ENCODE assay signal across 17 cellular contexts in the genomic region with DNA sequence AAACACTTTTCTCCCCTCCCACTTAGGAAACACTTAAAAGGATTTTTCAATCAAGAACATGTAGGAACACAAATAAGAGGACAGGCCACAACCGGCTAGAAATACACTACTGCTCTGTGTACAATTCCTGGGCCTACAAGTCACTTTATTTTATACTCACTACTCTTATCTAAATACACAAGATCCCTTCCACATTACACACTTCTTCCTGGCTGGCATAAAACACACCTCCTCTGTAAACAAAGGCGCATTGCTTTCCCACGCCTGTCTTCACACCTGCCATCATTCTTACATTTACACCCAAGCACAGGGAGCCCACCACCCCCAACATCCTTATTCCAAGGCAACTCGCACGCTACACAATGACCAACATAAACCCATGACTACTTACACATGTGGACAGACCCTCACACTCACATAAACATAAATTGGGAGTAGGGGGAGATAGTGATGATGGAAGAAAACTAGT. TPM values are rescaled to one million over a fixed set of nuclear protein-coding genes. Genes with fewer than 3 reads are reported as not detected.
DNase-seq lines count a peak whose midpoint lies in the region; ATAC-seq, FAIRE-seq and TF ChIP-seq lines count a peak whose summit lies in the region.
"Had no signal": no experiment of that assay in that cellular context is flagged by ENCODE, and none has a peak within 500 bp of the region (broad histone marks: within the 10 kb centered on the region; RNA-seq: fewer than 3 reads in every experiment).

No MANE protein-coding gene starts in this region.

- H2AFZ ChIP-seq in HepG2 (ENCODE audit: low read length) = no peak overlapping the region

- in situ Hi-C loops in HepG2 (cut with HindIII; ENCODE audit: extremely low pct_ligation_motif_present, low pct_unique_long_range_greater_than_20kb) = no loop called here

- TF ChIP-seq POLR2A in HepG2 (IDR thresholded peaks at IDR 0.05; ENCODE audit: insufficient read depth in 1 of 2, low read depth in 2 of 2, low read length in 2 of 2) = no peak
- TF ChIP-seq POLR2A in right lobe of liver (IDR thresholded peaks at IDR 0.05) = no peak

- no peaks in the 10 kb centered on the region for H3K9me3 Mint-ChIP-seq in chondrocyte (ENCODE audit: low read depth)
- H3K9me3 Mint-ChIP-seq: activated B cell treated with CpG ODN at 0.5 μM for 24 hours, memory B cell had no signal

- H3K4me3 ChIP-seq in HepG2 (replicated peaks in 1 of 3; ENCODE audit: insufficient read depth in 1 of 3, low read depth in 2 of 3, low read length in 3 of 3) (peak overlapping the region; percentile 22 to 62 (median 36)), right lobe of liver (no peak overlapping the region), muscle layer of colon (ENCODE audit: low read depth in 1 of 2, low read length in 2 of 2) (no peak overlapping the region)

- H3K27ac ChIP-seq in HepG2 (ENCODE audit: extremely low read length, insufficient read depth, low read length) (peak overlapping the region; percentile 76), right lobe of liver (no peak overlapping the region), muscle layer of colon (ENCODE audit: low read depth, low read length) (peak overlapping the region; percentile 46)

- H3K79me2 ChIP-seq in HepG2 (ENCODE audit: insufficient read depth, low read length) = peaks cover 12% of the 10 kb centered on the region

- no peaks in the 10 kb centered on the region; a peak in 1 of 5 replicates for H3K27me3 ChIP-seq in HepG2 (ENCODE audit: control insufficient read depth in 1 of 2, insufficient read depth in 2 of 2, low read length in 2 of 2)
- H3K27me3 ChIP-seq in right lobe of liver = no peaks in the 10 kb centered on the region
- no peaks in the 10 kb centered on the region for H3K27me3 ChIP-seq in muscle layer of colon (ENCODE audit: control insufficient read depth in 1 of 2, insufficient read depth in 2 of 2, low read length in 2 of 2)

- no peaks in the 10 kb centered on the region for H3K9me3 ChIP-seq in HepG2 (ENCODE audit: low read length)
- no peaks in the 10 kb centered on the region for H3K9me3 ChIP-seq in right lobe of liver
- H3K9me3 ChIP-seq in muscle layer of colon (ENCODE audit: low read length) = no peaks in the 10 kb centered on the region

- H3K4me3 Mint-ChIP-seq in chondrocyte (ENCODE audit: unreplicated experiment) = no peak overlapping the region
- H3K4me3 Mint-ChIP-seq: activated B cell treated with CpG ODN at 0.5 μM for 24 hours, B cell, memory B cell had no signal

- 62% methylated on average over 5 of the region's 5 CpGs for WGBS in HepG2 (ENCODE audit: low lambda C conversion rate)
- 71% methylated on average over 5 of the region's 5 CpGs for WGBS in right lobe of liver (ENCODE audit: insufficient coverage, low coverage, low lambda C conversion rate, missing lambda C conversion rate)

- H3K4me1 ChIP-seq in HepG2 (ENCODE audit: insufficient read depth, low read length) = peaks cover 85% of the 10 kb centered on the region
- peaks cover 0 to 20% (median 9%) of the 10 kb centered on the region in 4 donors for H3K4me1 ChIP-seq in right lobe of liver
- H3K4me1 ChIP-seq in muscle layer of colon (ENCODE audit: insufficient read depth, low read length) = peaks cover 46% of the 10 kb centered on the region

- DNase-seq in HepG2 (ENCODE audit: low spot score) (no peak), right lobe of liver (no peak), chondrocyte (ENCODE audit: low spot score) (no peak), NCI-H1092 (lab: John Stamatoyannopoulos, UW) (no peak), SKM-1 (lab: John Stamatoyannopoulos, UW; ENCODE audit: unreplicated experiment) (no peak)
- DNase-seq: activated B cell treated with CpG ODN at 0.5 μM for 24 hours; activated gamma-delta T cell; RPMI8226; stimulated activated CD8-positive, alpha-beta memory T cell treated with anti-CD3 and anti-CD28 coated beads, Interleukin-4, amount 100 ng/mL, for 48 hours had no signal

- TF ChIP-seq RAD21 in HepG2 (CRISPR knock-in tag; IDR thresholded peaks at IDR 0.05) = no peak

- H3K27me3 Mint-ChIP-seq in chondrocyte (ENCODE audit: low read depth) = no peaks in the 10 kb centered on the region
- H3K27me3 Mint-ChIP-seq: activated B cell treated with CpG ODN at 0.5 μM for 24 hours, B cell, memory B cell had no signal

- H4K20me1 ChIP-seq in HepG2 (ENCODE audit: insufficient read depth, low read length) = peaks cover 10% of the 10 kb centered on the region

- TF ChIP-seq CTCF in HepG2 (CRISPR knock-in tag; IDR thresholded peaks at IDR 0.05) = no peak
- no peak for TF ChIP-seq CTCF in right lobe of liver (IDR thresholded peaks at IDR 0.05)
- no peak for TF ChIP-seq CTCF in chondrocyte (IDR thresholded peaks at IDR 0.05)

- TF ChIP-seq EP300 in HepG2 (IDR thresholded peaks at IDR 0.05; ENCODE audit: low read depth in 2 of 2, low read length in 2 of 2) (no peak), HepG2 (CRISPR knock-in tag; IDR thresholded peaks at IDR 0.05; ENCODE audit: borderline replicate concordance) (no peak)

- CTCF ChIA-PET in HepG2 (lab: Yijun Ruan, JAX; ENCODE audit: low intra/inter-chr PET ratio, low total read pairs) = no interaction called here

- H3K36me3 ChIP-seq in HepG2 (replicated peaks in 1 of 2; ENCODE audit: control insufficient read depth in 1 of 2, insufficient read depth in 2 of 2, low read length in 2 of 2) (no peaks in the 10 kb centered on the region; a peak in 1 of 5 replicates), right lobe of liver (no peaks in the 10 kb centered on the region), muscle layer of colon (ENCODE audit: insufficient read depth, low read length) (no peaks in the 10 kb centered on the region)

- H3K4me1 Mint-ChIP-seq in chondrocyte (ENCODE audit: low read depth) = peaks cover 70% of the 10 kb centered on the region

- H3K4me2 ChIP-seq in HepG2 (ENCODE audit: low read depth, low read length) = peak overlapping the region; percentile 92

- ATAC-seq in HepG2 (no peak), right lobe of liver (no peak), GM18870 (IDR thresholded peaks at IDR 0.05; ENCODE audit: unreplicated experiment) (no peak), GM18498 (IDR thresholded peaks at IDR 0.05; ENCODE audit: unreplicated experiment) (no peak)

- no TSS peak for BruUV-seq in HepG2 (replicated peaks; lab: Mats Ljungman, UMichigan)

- no peak for FAIRE-seq in HepG2 (lab: Jason Lieb, UNC)
- FAIRE-seq: colon, G401.6, HTR-8/SVneo had no signal

- H3K9ac ChIP-seq in HepG2 (ENCODE audit: insufficient read depth, low read depth, low read length) (peak overlapping the region; percentile 66), muscle layer of colon (ENCODE audit: low read length) (no peak overlapping the region)

- POLR2A ChIA-PET in HepG2 (lab: Yijun Ruan, JAX) = interaction anchor here (1.0 to 16.9 kb wide), 13 partner anchors 9 to 166 kb away, joined by 3 to 414 read pairs (median 5); partner anchors contain the start of gene VARS2

- H3K36me3 Mint-ChIP-seq in chondrocyte (ENCODE audit: low read depth) = peaks cover 7% of the 10 kb centered on the region
- H3K36me3 Mint-ChIP-seq: memory B cell had no signal

- intact Hi-C loops in HepG2 (cut with micrococcal nuclease; ENCODE audit: unreplicated experiment) (no loop called here), right lobe of liver (cut with DNase I) (no loop called here)

- peak overlapping the region; percentile 95 for H3K27ac Mint-ChIP-seq in chondrocyte (ENCODE audit: unreplicated experiment)
- H3K27ac Mint-ChIP-seq: activated B cell treated with CpG ODN at 0.5 μM for 24 hours, B cell, memory B cell had no signal

RNA-seq across cellular contexts. Expression of gene IER3, which starts 4.0 kb away (rescaled TPM):
- total RNA-seq in HepG2 (2016; rRNA removed; fragmentation: Illumina TruSeq; extraction: Trizol) = 28.7 and 51.1 TPM in 2 replicates
- total RNA-seq in HepG2 (2016; cell fraction: cytosol; rRNA removed; fragmentation: Illumina TruSeq; extraction: Trizol; ENCODE audit: low read depth) = 83.5 and 89.8 TPM in 2 replicates
- total RNA-seq in HepG2 (2016; cell fraction: insoluble cytoplasmic fraction; rRNA removed; fragmentation: Illumina TruSeq; extraction: Trizol) = 25.7 and 52.1 TPM in 2 replicates
- 91.3 and 101 TPM in 2 replicates for total RNA-seq in HepG2 (2016; cell fraction: membrane; rRNA removed; fragmentation: Illumina TruSeq; extraction: Trizol)
- 33.1 and 34.2 TPM in 2 replicates for total RNA-seq in HepG2 (2016; cell fraction: nucleus; rRNA removed; fragmentation: Illumina TruSeq; extraction: Trizol)
- 131 and 151 TPM in 2 replicates for polyA plus RNA-seq in HepG2 (2011; rRNA removed)
- 117 TPM in 2 replicates for polyA plus RNA-seq in HepG2 (2011; cell fraction: cytosol; rRNA removed)
- polyA plus RNA-seq in HepG2 (2011; cell fraction: nucleus; rRNA removed) = 111 and 130 TPM in 2 replicates
- 130 and 313 TPM in 2 replicates for polyA plus RNA-seq in HepG2 (2012)
- 21.8 and 24.4 TPM in 2 replicates for polyA plus RNA-seq in HepG2 (2016; cell fraction: cytosol; fragmentation: Illumina TruSeq; extraction: Trizol; ENCODE audit: low read depth)
- polyA plus RNA-seq in HepG2 (2016; cell fraction: insoluble cytoplasmic fraction; fragmentation: Illumina TruSeq; extraction: Trizol; ENCODE audit: low read depth) = 28.6 and 30.4 TPM in 2 replicates
- 23.7 and 25.1 TPM in 2 replicates for polyA plus RNA-seq in HepG2 (2016; cell fraction: membrane; fragmentation: Illumina TruSeq; extraction: Trizol; ENCODE audit: low read depth)
- polyA plus RNA-seq in HepG2 (2016; cell fraction: nucleus; fragmentation: Illumina TruSeq; extraction: Trizol; ENCODE audit: insufficient read depth, low read depth) = 72.1 and 79.6 TPM in 2 replicates
- 19.0 and 307 TPM in 2 replicates for polyA minus RNA-seq in HepG2 (2011; rRNA and poly(A)+ RNA removed; ENCODE audit: low replicate concordance)
- 213 and 378 TPM in 2 replicates for polyA minus RNA-seq in HepG2 (2011; cell fraction: cytosol; rRNA and poly(A)+ RNA removed)
- 95.2 and 99.7 TPM in 2 replicates for polyA minus RNA-seq in HepG2 (2011; cell fraction: nucleus; rRNA and poly(A)+ RNA removed)
- 10 to 100 TPM in 3 of 6 experiments, 1 to 10 TPM in 3; 2.8 to 72.3 (median 24.5) TPM for total RNA-seq in right lobe of liver
- total RNA-seq in chondrocyte = 332 to 354 TPM (median 333 TPM) in 3 replicates

RNA-seq across cellular contexts. Expression of gene FLOT1, which starts 5.8 kb away (rescaled TPM):
- total RNA-seq in HepG2 (2016; rRNA removed; fragmentation: Illumina TruSeq; extraction: Trizol) = 77.8 and 82.3 TPM in 2 replicates
- total RNA-seq in HepG2 (2016; cell fraction: cytosol; rRNA removed; fragmentation: Illumina TruSeq; extraction: Trizol; ENCODE audit: low read depth) = 113 and 115 TPM in 2 replicates
- total RNA-seq in HepG2 (2016; cell fraction: insoluble cytoplasmic fraction; rRNA removed; fragmentation: Illumina TruSeq; extraction: Trizol) = 72.3 and 79.6 TPM in 2 replicates
- total RNA-seq in HepG2 (2016; cell fraction: membrane; rRNA removed; fragmentation: Illumina TruSeq; extraction: Trizol) = 145 and 152 TPM in 2 replicates
- 43.2 and 49.0 TPM in 2 replicates for total RNA-seq in HepG2 (2016; cell fraction: nucleus; rRNA removed; fragmentation: Illumina TruSeq; extraction: Trizol)
- 130 and 150 TPM in 2 replicates for polyA plus RNA-seq in HepG2 (2011; rRNA removed)
- 126 and 128 TPM in 2 replicates for polyA plus RNA-seq in HepG2 (2011; cell fraction: cytosol; rRNA removed)
- polyA plus RNA-seq in HepG2 (2011; cell fraction: nucleus; rRNA removed) = 139 and 173 TPM in 2 replicates
- polyA plus RNA-seq in HepG2 (2012) = 119 and 142 TPM in 2 replicates
- 217 and 220 TPM in 2 replicates for polyA plus RNA-seq in HepG2 (2016; cell fraction: cytosol; fragmentation: Illumina TruSeq; extraction: Trizol; ENCODE audit: low read depth)
- 116 and 125 TPM in 2 replicates for polyA plus RNA-seq in HepG2 (2016; cell fraction: insoluble cytoplasmic fraction; fragmentation: Illumina TruSeq; extraction: Trizol; ENCODE audit: low read depth)
- polyA plus RNA-seq in HepG2 (2016; cell fraction: membrane; fragmentation: Illumina TruSeq; extraction: Trizol; ENCODE audit: low read depth) = 219 and 220 TPM in 2 replicates
- polyA plus RNA-seq in HepG2 (2016; cell fraction: nucleus; fragmentation: Illumina TruSeq; extraction: Trizol; ENCODE audit: insufficient read depth, low read depth) = 146 and 154 TPM in 2 replicates
- polyA minus RNA-seq in HepG2 (2011; rRNA and poly(A)+ RNA removed; ENCODE audit: low replicate concordance) = 102 and 133 TPM in 2 replicates
- polyA minus RNA-seq in HepG2 (2011; cell fraction: cytosol; rRNA and poly(A)+ RNA removed) = 49.8 and 51.9 TPM in 2 replicates
- 34.5 and 57.3 TPM in 2 replicates for polyA minus RNA-seq in HepG2 (2011; cell fraction: nucleus; rRNA and poly(A)+ RNA removed)
- 10 to 100 TPM; 37.1 to 92.2 (median 73.5) TPM for total RNA-seq in right lobe of liver
- total RNA-seq in chondrocyte = 66.8 to 72.7 TPM (median 69.1 TPM) in 3 replicates

RNA-seq across cellular contexts. Expression of gene TUBB, which starts 28.2 kb away (rescaled TPM):
- total RNA-seq in HepG2 (2016; rRNA removed; fragmentation: Illumina TruSeq; extraction: Trizol) = 911 and 1,275 TPM in 2 replicates
- total RNA-seq in HepG2 (2016; cell fraction: cytosol; rRNA removed; fragmentation: Illumina TruSeq; extraction: Trizol; ENCODE audit: low read depth) = 241 and 250 TPM in 2 replicates
- 892 and 1,275 TPM in 2 replicates for total RNA-seq in HepG2 (2016; cell fraction: insoluble cytoplasmic fraction; rRNA removed; fragmentation: Illumina TruSeq; extraction: Trizol)
- total RNA-seq in HepG2 (2016; cell fraction: membrane; rRNA removed; fragmentation: Illumina TruSeq; extraction: Trizol) = 542 and 545 TPM in 2 replicates
- total RNA-seq in HepG2 (2016; cell fraction: nucleus; rRNA removed; fragmentation: Illumina TruSeq; extraction: Trizol) = 386 and 402 TPM in 2 replicates
- polyA plus RNA-seq in HepG2 (2011; rRNA removed) = 980 and 1,163 TPM in 2 replicates
- 853 and 1,099 TPM in 2 replicates for polyA plus RNA-seq in HepG2 (2011; cell fraction: cytosol; rRNA removed)
- 241 and 246 TPM in 2 replicates for polyA plus RNA-seq in HepG2 (2011; cell fraction: nucleus; rRNA removed)
- 478 and 597 TPM in 2 replicates for polyA plus RNA-seq in HepG2 (2012)
- 300 and 321 TPM in 2 replicates for polyA plus RNA-seq in HepG2 (2016; cell fraction: cytosol; fragmentation: Illumina TruSeq; extraction: Trizol; ENCODE audit: low read depth)
- polyA plus RNA-seq in HepG2 (2016; cell fraction: insoluble cytoplasmic fraction; fragmentation: Illumina TruSeq; extraction: Trizol; ENCODE audit: low read depth) = 2,019 and 2,085 TPM in 2 replicates
- 586 and 657 TPM in 2 replicates for polyA plus RNA-seq in HepG2 (2016; cell fraction: membrane; fragmentation: Illumina TruSeq; extraction: Trizol; ENCODE audit: low read depth)
- polyA plus RNA-seq in HepG2 (2016; cell fraction: nucleus; fragmentation: Illumina TruSeq; extraction: Trizol; ENCODE audit: insufficient read depth, low read depth) = 686 and 716 TPM in 2 replicates
- 1,833 and 2,373 TPM in 2 replicates for polyA minus RNA-seq in HepG2 (2011; rRNA and poly(A)+ RNA removed; ENCODE audit: low replicate concordance)
- 412 and 479 TPM in 2 replicates for polyA minus RNA-seq in HepG2 (2011; cell fraction: cytosol; rRNA and poly(A)+ RNA removed)
- polyA minus RNA-seq in HepG2 (2011; cell fraction: nucleus; rRNA and poly(A)+ RNA removed) = 105 and 134 TPM in 2 replicates
- 100 to 1,000 TPM; 150 to 268 (median 241) TPM for total RNA-seq in right lobe of liver
- total RNA-seq in chondrocyte = 681 to 975 TPM (median 692 TPM) in 3 replicates

RNA-seq across cellular contexts. Expression of gene MDC1, which starts 31.3 kb away (rescaled TPM):
- 8.4 and 20.5 TPM in 2 replicates for total RNA-seq in HepG2 (2016; rRNA removed; fragmentation: Illumina TruSeq; extraction: Trizol)
- total RNA-seq in HepG2 (2016; cell fraction: cytosol; rRNA removed; fragmentation: Illumina TruSeq; extraction: Trizol; ENCODE audit: low read depth) = 2.6 TPM in 2 replicates
- total RNA-seq in HepG2 (2016; cell fraction: insoluble cytoplasmic fraction; rRNA removed; fragmentation: Illumina TruSeq; extraction: Trizol) = 9.0 and 18.7 TPM in 2 replicates
- 7.6 TPM in 2 replicates for total RNA-seq in HepG2 (2016; cell fraction: membrane; rRNA removed; fragmentation: Illumina TruSeq; extraction: Trizol)
- 18.3 and 20.9 TPM in 2 replicates for total RNA-seq in HepG2 (2016; cell fraction: nucleus; rRNA removed; fragmentation: Illumina TruSeq; extraction: Trizol)
- polyA plus RNA-seq in HepG2 (2011; rRNA removed) = 11.7 and 14.0 TPM in 2 replicates
- polyA plus RNA-seq in HepG2 (2011; cell fraction: cytosol; rRNA removed) = 4.5 and 6.7 TPM in 2 replicates
- 39.8 and 42.9 TPM in 2 replicates for polyA plus RNA-seq in HepG2 (2011; cell fraction: nucleus; rRNA removed)
- 14.2 and 21.0 TPM in 2 replicates for polyA plus RNA-seq in HepG2 (2012)
- 1.2 and 1.3 TPM in 2 replicates for polyA plus RNA-seq in HepG2 (2016; cell fraction: cytosol; fragmentation: Illumina TruSeq; extraction: Trizol; ENCODE audit: low read depth)
- 13.9 and 27.7 TPM in 2 replicates for polyA plus RNA-seq in HepG2 (2016; cell fraction: insoluble cytoplasmic fraction; fragmentation: Illumina TruSeq; extraction: Trizol; ENCODE audit: low read depth)
- 2.2 and 3.4 TPM in 2 replicates for polyA plus RNA-seq in HepG2 (2016; cell fraction: membrane; fragmentation: Illumina TruSeq; extraction: Trizol; ENCODE audit: low read depth)
- polyA plus RNA-seq in HepG2 (2016; cell fraction: nucleus; fragmentation: Illumina TruSeq; extraction: Trizol; ENCODE audit: insufficient read depth, low read depth) = 66.8 and 94.4 TPM in 2 replicates
- polyA minus RNA-seq in HepG2 (2011; rRNA and poly(A)+ RNA removed; ENCODE audit: low replicate concordance) = 16.6 and 29.4 TPM in 2 replicates
- polyA minus RNA-seq in HepG2 (2011; cell fraction: cytosol; rRNA and poly(A)+ RNA removed) = 8.0 and 10.3 TPM in 2 replicates
- polyA minus RNA-seq in HepG2 (2011; cell fraction: nucleus; rRNA and poly(A)+ RNA removed) = 7.6 and 9.1 TPM in 2 replicates
- 10 to 100 TPM in 4 of 6 experiments, 1 to 10 TPM in 2; 8.8 to 15.5 (median 12.1) TPM for total RNA-seq in right lobe of liver
- 25.5 to 33.5 TPM (median 33.1 TPM) in 3 replicates for total RNA-seq in chondrocyte

RNA-seq across cellular contexts. Expression of gene NRM, which starts 57.6 kb away (rescaled TPM):
- total RNA-seq in HepG2 (2016; rRNA removed; fragmentation: Illumina TruSeq; extraction: Trizol) (7.4 and 16.0 TPM in 2 replicates), right lobe of liver (1 to 10 TPM; 1.2 to 2.7 (median 1.9) TPM), chondrocyte (18.6 to 26.3 TPM (median 20.0 TPM) in 3 replicates)
- total RNA-seq in HepG2 (2016; cell fraction: cytosol; rRNA removed; fragmentation: Illumina TruSeq; extraction: Trizol; ENCODE audit: low read depth) = 6.4 and 6.8 TPM in 2 replicates
- total RNA-seq in HepG2 (2016; cell fraction: insoluble cytoplasmic fraction; rRNA removed; fragmentation: Illumina TruSeq; extraction: Trizol) = 7.0 and 15.7 TPM in 2 replicates
- total RNA-seq in HepG2 (2016; cell fraction: membrane; rRNA removed; fragmentation: Illumina TruSeq; extraction: Trizol) = 11.0 and 11.6 TPM in 2 replicates
- 13.6 and 15.9 TPM in 2 replicates for total RNA-seq in HepG2 (2016; cell fraction: nucleus; rRNA removed; fragmentation: Illumina TruSeq; extraction: Trizol)
- polyA plus RNA-seq in HepG2 (2011; rRNA removed) = 12.5 TPM in 2 replicates
- polyA plus RNA-seq in HepG2 (2011; cell fraction: cytosol; rRNA removed) = 10.6 and 14.5 TPM in 2 replicates
- 11.7 and 12.5 TPM in 2 replicates for polyA plus RNA-seq in HepG2 (2011; cell fraction: nucleus; rRNA removed)
- 11.9 and 19.8 TPM in 2 replicates for polyA plus RNA-seq in HepG2 (2012)
- polyA plus RNA-seq in HepG2 (2016; cell fraction: cytosol; fragmentation: Illumina TruSeq; extraction: Trizol; ENCODE audit: low read depth) = 16.1 and 17.3 TPM in 2 replicates
- polyA plus RNA-seq in HepG2 (2016; cell fraction: insoluble cytoplasmic fraction; fragmentation: Illumina TruSeq; extraction: Trizol; ENCODE audit: low read depth) = 19.1 and 23.6 TPM in 2 replicates
- polyA plus RNA-seq in HepG2 (2016; cell fraction: membrane; fragmentation: Illumina TruSeq; extraction: Trizol; ENCODE audit: low read depth) = 27.9 and 29.1 TPM in 2 replicates
- 46.7 and 53.9 TPM in 2 replicates for polyA plus RNA-seq in HepG2 (2016; cell fraction: nucleus; fragmentation: Illumina TruSeq; extraction: Trizol; ENCODE audit: insufficient read depth, low read depth)
- 28.0 and 30.7 TPM in 2 replicates for polyA minus RNA-seq in HepG2 (2011; rRNA and poly(A)+ RNA removed; ENCODE audit: low replicate concordance)
- 9.8 and 11.5 TPM in 2 replicates for polyA minus RNA-seq in HepG2 (2011; cell fraction: cytosol; rRNA and poly(A)+ RNA removed)
- polyA minus RNA-seq in HepG2 (2011; cell fraction: nucleus; rRNA and poly(A)+ RNA removed) = 3.3 and 4.5 TPM in 2 replicates

Comparison
In these comparisons a context has a peak if more than half of its experiments do, and no peak if none do; other contexts are left out.
1. H3K27ac ChIP-seq: peak in HepG2 (single experiment) and muscle layer of colon (single experiment); none in right lobe of liver (0 of 3).
2. H3K4me3 ChIP-seq: peak in HepG2 (3 of 3); none in right lobe of liver (0 of 3) and muscle layer of colon (0 of 2).